ENCODE assay signal across 33 cellular contexts in genomic region chr6:40558102-40558501, GRCh38. TPM values are rescaled to one million over a fixed set of nuclear protein-coding genes. Genes with fewer than 3 reads are reported as not detected.
"Had no signal": no experiment of that assay in that cellular context is flagged by ENCODE, and none has a peak within 500 bp of the region (broad histone marks: within the 10 kb centered on the region; RNA-seq: fewer than 3 reads in every experiment).

No MANE protein-coding gene starts in this region.

- H3K27ac Mint-ChIP-seq: activated CD4-positive, alpha-beta memory T cell treated with anti-CD3 and anti-CD28 coated beads, Interleukin-2, amount 10 ng/mL, durations not matched to agents 7 days and 5 days; activated CD4-positive, alpha-beta T cell treated with anti-CD3 and anti-CD28 coated beads, Interleukin-2, amount 10 ng/mL, durations not matched to agents 7 days and 5 days; activated naive CD8-positive, alpha-beta T cell; activated T-helper 17 cell treated with anti-CD3 and anti-CD28 coated beads, Interleukin-2, amount 50 U/mL, for 72 hours; T-helper 17 cell; T-helper 2 cell treated with Interferon-gamma antibody and Interleukin-4, amounts not matched to agents 5 μg/mL and 100 μg/mL, for 36 hours had no signal

- H3K4me1 ChIP-seq: body of pancreas, colonic mucosa, esophagus squamous epithelium, gastroesophageal sphincter, heart right ventricle had no signal

- H3K9me3 Mint-ChIP-seq: activated CD4-positive, alpha-beta memory T cell treated with anti-CD3 and anti-CD28 coated beads, Interleukin-2, amount 10 ng/mL, durations not matched to agents 7 days and 5 days; activated CD4-positive, alpha-beta T cell treated with anti-CD3 and anti-CD28 coated beads, Interleukin-2, amount 10 ng/mL, durations not matched to agents 7 days and 5 days; activated T-cell treated with anti-CD3 and anti-CD28 coated beads, Interleukin-2, amount 50 U/mL, for 4 hours; activated T-helper 17 cell treated with anti-CD3 and anti-CD28 coated beads, Interleukin-2, amount 50 U/mL, for 72 hours; T-helper 2 cell treated with Interferon-gamma antibody and Interleukin-4, amounts not matched to agents 5 μg/mL and 100 μg/mL, for 36 hours had no signal

- H3K36me3 ChIP-seq: colonic mucosa, esophagus squamous epithelium, gastroesophageal sphincter, heart right ventricle had no signal

- H3K4me3 ChIP-seq: body of pancreas, colonic mucosa, esophagus squamous epithelium, gastroesophageal sphincter, heart right ventricle had no signal

- H3K27me3 Mint-ChIP-seq: activated CD4-positive, alpha-beta T cell treated with anti-CD3 and anti-CD28 coated beads, Interleukin-2, amount 10 ng/mL, durations not matched to agents 7 days and 5 days had no signal

- H3K36me3 Mint-ChIP-seq: activated naive CD8-positive, alpha-beta T cell had no signal

- H3K4me3 Mint-ChIP-seq: activated CD4-positive, alpha-beta memory T cell treated with anti-CD3 and anti-CD28 coated beads, Interleukin-2, amount 10 ng/mL, durations not matched to agents 7 days and 5 days; activated CD4-positive, alpha-beta T cell treated with anti-CD3 and anti-CD28 coated beads, Interleukin-2, amount 10 ng/mL, durations not matched to agents 7 days and 5 days; activated naive CD8-positive, alpha-beta T cell; activated T-cell treated with anti-CD3 and anti-CD28 coated beads, Interleukin-2, amount 50 U/mL, for 4 hours; activated T-helper 17 cell treated with anti-CD3 and anti-CD28 coated beads, Interleukin-2, amount 50 U/mL, for 72 hours; T-helper 17 cell; T-helper 2 cell treated with Interferon-gamma antibody and Interleukin-4, amounts not matched to agents 5 μg/mL and 100 μg/mL, for 36 hours had no signal

- H3K4me1 Mint-ChIP-seq: activated CD4-positive, alpha-beta memory T cell treated with anti-CD3 and anti-CD28 coated beads, Interleukin-2, amount 10 ng/mL, durations not matched to agents 7 days and 5 days; activated CD4-positive, alpha-beta T cell treated with anti-CD3 and anti-CD28 coated beads, Interleukin-2, amount 10 ng/mL, durations not matched to agents 7 days and 5 days; activated T-helper 17 cell treated with anti-CD3 and anti-CD28 coated beads, Interleukin-2, amount 50 U/mL, for 72 hours; T-helper 17 cell had no signal

- DNase-seq: activated CD4-positive, alpha-beta memory T cell treated with anti-CD3 and anti-CD28 coated beads, Interleukin-2, amount 10 ng/mL, durations not matched to agents 7 days and 5 days; activated CD4-positive, alpha-beta T cell treated with anti-CD3 and anti-CD28 coated beads for 1 hour; activated CD4-positive, alpha-beta T cell treated with anti-CD3 and anti-CD28 coated beads for 4 hours; activated CD4-positive, alpha-beta T cell treated with anti-CD3 and anti-CD28 coated beads, Interleukin-2, amount 10 ng/mL, durations not matched to agents 7 days and 5 days; activated CD4-positive, alpha-beta T cell treated with anti-CD3 and anti-CD28 coated beads, Interleukin-2, amount 50 U/mL, for 4 hours; activated effector memory CD4-positive, alpha-beta T cell treated with Interleukin-2 at 50 U/mL for 16 hours; activated gamma-delta T cell treated with Interleukin-2 at 50 U/mL for 16 hours; activated naive CD4-positive, alpha-beta T cell treated with anti-CD3 and anti-CD28 coated beads, Interleukin-2, amount 50 U/mL, for 16 hours; activated naive CD4-positive, alpha-beta T cell treated with Interleukin-2 at 50 U/mL for 16 hours; activated T-cell treated with anti-CD3 and anti-CD28 coated beads, Interleukin-2, amount 50 U/mL, for 4 hours; amniotic stem cell; anterior cingulate cortex; body of pancreas; central memory CD4-positive, alpha-beta T cell; cerebellar nuclear complex; colonic mucosa; effector CD8-positive, alpha-beta T cell; esophagus squamous epithelium; foreskin melanocyte; heart right ventricle; T-helper 1 cell; T-helper 17 cell; T1000 had no signal

- H3K27me3 ChIP-seq: body of pancreas, colonic mucosa, gastroesophageal sphincter had no signal

- H3K9me3 ChIP-seq: body of pancreas, colonic mucosa, esophagus squamous epithelium, gastroesophageal sphincter, heart right ventricle had no signal

- H3K27ac ChIP-seq: body of pancreas, colonic mucosa, epithelial cell of prostate, esophagus squamous epithelium, gastroesophageal sphincter, heart right ventricle had no signal

- ATAC-seq: activated T-cell treated with anti-CD3 and anti-CD28 coated beads, Interleukin-2, amount 50 U/mL, for 4 hours; activated T-helper 17 cell treated with anti-CD3 and anti-CD28 coated beads, Interleukin-2, amount 50 U/mL, for 72 hours; body of pancreas; gastroesophageal sphincter; heart right ventricle; T-helper 17 cell had no signal

RNA-seq across cellular contexts. Expression of gene LRFN2, which starts 29.1 kb away (rescaled TPM):
- total RNA-seq: activated T-cell treated with anti-CD3 and anti-CD28 coated beads, Interleukin-2, amount 50 U/mL, for 4 hours; dermis microvascular lymphatic vessel endothelial cell; endothelial cell of umbilical vein; fibroblast of lung; fibroblast of villous mesenchyme; glomerular endothelial cell; heart right ventricle had no signal
- polyA plus RNA-seq: endothelial cell of umbilical vein, fibroblast of lung, heart right ventricle had no signal
